In genomic region chr16:1989209-1989825, GRCh38 we compare ENCODE assay signal across 10 cellular contexts. TPM values are rescaled to one million over a fixed set of nuclear protein-coding genes. Genes with fewer than 3 reads are reported as not detected.
DNase-seq lines count a peak whose midpoint lies in the region; ATAC-seq and TF ChIP-seq lines count a peak whose summit lies in the region.
"Had no signal": no experiment of that assay in that cellular context is flagged by ENCODE, and none has a peak within 500 bp of the region (broad histone marks: within the 10 kb centered on the region; RNA-seq: fewer than 3 reads in every experiment).

No MANE protein-coding gene starts in this region.

- H3K4me2 ChIP-seq in H9 (ENCODE audit: insufficient read depth, insufficient read length, low read length), result peak overlapping the region; percentile 33

- TF ChIP-seq CTCF in H9 (conservative IDR thresholded peaks at IDR 0.05), result no peak

- H3K56ac ChIP-seq in H9 (ENCODE audit: insufficient read length, low read depth, low read length), result no peak overlapping the region

- no peak overlapping the region for H2BK20ac ChIP-seq in H9 (ENCODE audit: low read depth, low read length, poor library complexity, severe bottlenecking)

- ATAC-seq in activated T-helper 17 cell treated with anti-CD3 and anti-CD28 coated beads, Interleukin-2, amount 50 U/mL, for 72 hours (replicated peaks), result no peak
- ATAC-seq in natural killer cell treated with Interleukin-12 subunit alpha and Interleukin-12 subunit beta and Interleukin-15 and Interleukin-18, amount 100 ng/mL, for 72 hours, result no peak
- ATAC-seq in HG02870 (IDR thresholded peaks at IDR 0.05; ENCODE audit: unreplicated experiment) (no peak), GM19023 (IDR thresholded peaks at IDR 0.05; ENCODE audit: unreplicated experiment) (no peak)
- ATAC-seq: esophagus mucosa had no signal

- peaks cover 15% of the 10 kb centered on the region; the same call in 1 of the 2 replicates for H3K27me3 ChIP-seq in H9 (ENCODE audit: insufficient read depth, low read length)

- no peak overlapping the region for H3K14ac ChIP-seq in H9 (ENCODE audit: insufficient read depth, low read length)

- H3K4ac ChIP-seq in H9 (ENCODE audit: low read depth, low read length), result no peak overlapping the region

- no peak overlapping the region for H3K18ac ChIP-seq in H9 (ENCODE audit: insufficient read length, low read depth, low read length)

- peaks cover 42% of the 10 kb centered on the region for H3K27me3 Mint-ChIP-seq in H9 (ENCODE audit: low read depth)
- H3K27me3 Mint-ChIP-seq in activated T-helper 17 cell treated with anti-CD3 and anti-CD28 coated beads, Interleukin-2, amount 50 U/mL, for 72 hours, result peaks cover 7% of the 10 kb centered on the region
- no peaks in the 10 kb centered on the region for H3K27me3 Mint-ChIP-seq in natural killer cell treated with Interleukin-12 subunit alpha and Interleukin-12 subunit beta and Interleukin-15 and Interleukin-18, amount 100 ng/mL, for 72 hours

- H4K8ac ChIP-seq in H9 (replicated peaks; ENCODE audit: insufficient read length, low read depth, low read length), result no peak overlapping the region

- no peaks in the 10 kb centered on the region; a peak in 1 of 5 replicates for H3K9me3 Mint-ChIP-seq in H9
- no peaks in the 10 kb centered on the region for H3K9me3 Mint-ChIP-seq in activated T-helper 17 cell treated with anti-CD3 and anti-CD28 coated beads, Interleukin-2, amount 50 U/mL, for 72 hours
- no peaks in the 10 kb centered on the region for H3K9me3 Mint-ChIP-seq in natural killer cell treated with Interleukin-12 subunit alpha and Interleukin-12 subunit beta and Interleukin-15 and Interleukin-18, amount 100 ng/mL, for 72 hours

- WGBS in H9 (ENCODE audit: extremely low coverage, insufficient read length, low lambda C conversion rate), result no CpG with 5 or more reads among the region's 24 CpGs

- H3K36me3 Mint-ChIP-seq in H9 (ENCODE audit: insufficient read depth in 1 of 3, low read depth in 3 of 3), result peaks cover 0 to 20% (median 18%) of the 10 kb centered on the region in 3 experiments; a peak in 6 of 7 replicates
- H3K36me3 Mint-ChIP-seq in activated T-helper 17 cell treated with anti-CD3 and anti-CD28 coated beads, Interleukin-2, amount 50 U/mL, for 72 hours (ENCODE audit: low read depth), result no peaks in the 10 kb centered on the region
- no peaks in the 10 kb centered on the region for H3K36me3 Mint-ChIP-seq in natural killer cell treated with Interleukin-12 subunit alpha and Interleukin-12 subunit beta and Interleukin-15 and Interleukin-18, amount 100 ng/mL, for 72 hours

- no peaks in the 10 kb centered on the region for H3K79me1 ChIP-seq in H9 (ENCODE audit: insufficient read depth, low read depth, low read length, poor library complexity, severe bottlenecking)

- H3K27ac ChIP-seq in H9 (ENCODE audit: insufficient read length, low read depth, low read length), result no peak overlapping the region
- H3K27ac ChIP-seq: thoracic aorta had no signal

- no peak overlapping the region for H3K9ac ChIP-seq in H9 (ENCODE audit: extremely low read depth, insufficient read length, low read length)

- H4K20me1 ChIP-seq in H9 (ENCODE audit: control insufficient read depth, insufficient read depth, insufficient read length), result peaks cover 2% of the 10 kb centered on the region

- H2AFZ ChIP-seq in H9 (ENCODE audit: low read length), result no peak overlapping the region

- H2AK5ac ChIP-seq in H9 (ENCODE audit: insufficient read length, low read length), result no peak overlapping the region

- no peak overlapping the region for H2BK15ac ChIP-seq in H9 (ENCODE audit: low read depth, low read length)

- H3K9me3 ChIP-seq in H9 (ENCODE audit: control insufficient read depth, low read depth, low read length), result no peaks in the 10 kb centered on the region
- H3K9me3 ChIP-seq: thoracic aorta had no signal

- H2BK5ac ChIP-seq in H9 (ENCODE audit: insufficient read length, low read length), result no peak overlapping the region

- H2BK12ac ChIP-seq in H9 (ENCODE audit: insufficient read length, low read depth, low read length), result no peak overlapping the region

- H3K23ac ChIP-seq in H9 (ENCODE audit: insufficient read length, low read depth, low read length), result no peak overlapping the region

- H3K23me2 ChIP-seq in H9 (ENCODE audit: insufficient read length, low read depth, low read length, poor library complexity, severe bottlenecking), result peaks cover 25% of the 10 kb centered on the region

- no peak overlapping the region for H3K27ac Mint-ChIP-seq in H9
- no peak overlapping the region for H3K27ac Mint-ChIP-seq in activated T-helper 17 cell treated with anti-CD3 and anti-CD28 coated beads, Interleukin-2, amount 50 U/mL, for 72 hours
- H3K27ac Mint-ChIP-seq in natural killer cell treated with Interleukin-12 subunit alpha and Interleukin-12 subunit beta and Interleukin-15 and Interleukin-18, amount 100 ng/mL, for 72 hours, result peak overlapping the region; percentile 39 to 69

- H3K4me3 Mint-ChIP-seq in H9, result peak overlapping the region; percentile 65 to 83
- peak overlapping the region; percentile 51 for H3K4me3 Mint-ChIP-seq in activated T-helper 17 cell treated with anti-CD3 and anti-CD28 coated beads, Interleukin-2, amount 50 U/mL, for 72 hours
- H3K4me3 Mint-ChIP-seq in natural killer cell treated with Interleukin-12 subunit alpha and Interleukin-12 subunit beta and Interleukin-15 and Interleukin-18, amount 100 ng/mL, for 72 hours, result peak overlapping the region; percentile 62

- peaks cover 22 to 28% of the 10 kb centered on the region in 2 experiments for H3K4me1 Mint-ChIP-seq in H9
- no peaks in the 10 kb centered on the region for H3K4me1 Mint-ChIP-seq in activated T-helper 17 cell treated with anti-CD3 and anti-CD28 coated beads, Interleukin-2, amount 50 U/mL, for 72 hours
- peaks cover 10 to 32% of the 10 kb centered on the region in 2 donors for H3K4me1 Mint-ChIP-seq in natural killer cell treated with Interleukin-12 subunit alpha and Interleukin-12 subunit beta and Interleukin-15 and Interleukin-18, amount 100 ng/mL, for 72 hours (ENCODE audit: low read depth in 2 of 2)

- H3T11ph ChIP-seq in H9 (ENCODE audit: low read length), result no peak overlapping the region

- H4K5ac ChIP-seq in H9 (ENCODE audit: insufficient read length, low read depth, low read length), result no peak overlapping the region

- no peak overlapping the region for H4K91ac ChIP-seq in H9 (ENCODE audit: insufficient read length, low read depth, low read length)

- H2BK120ac ChIP-seq in H9 (ENCODE audit: low read depth, low read length, poor library complexity, severe bottlenecking), result no peak overlapping the region

- H3K79me2 ChIP-seq in H9 (ENCODE audit: insufficient read depth, low read length), result no peaks in the 10 kb centered on the region; the same call in 1 of the 2 replicates

- H3K4me1 ChIP-seq in H9 (ENCODE audit: insufficient read depth, low read length), result no peaks in the 10 kb centered on the region; the same call in 1 of the 2 replicates

- DNase-seq in NCI-H1417 (lab: John Stamatoyannopoulos, UW) (peak; percentile 52 to 81 (median 73)), NCI-H1417 treated with DMSO at 0.1 percent for 48 hours (lab: John Stamatoyannopoulos, UW) (no peak), H9 (peak; percentile 60), ureter (ENCODE audit: low spot score) (no peak)
- DNase-seq in natural killer cell treated with Interleukin-12 subunit alpha and Interleukin-12 subunit beta and Interleukin-15 and Interleukin-18, amount 100 ng/mL, for 72 hours (ENCODE audit: low spot score), result no peak

RNA-seq across cellular contexts. Expression of gene SYNGR3, which starts 0.5 kb away (rescaled TPM):
- 11.9 and 12.1 TPM in 2 replicates for total RNA-seq in H9 (2021)
- total RNA-seq in activated T-helper 17 cell treated with anti-CD3 and anti-CD28 coated beads, Interleukin-2, amount 50 U/mL, for 72 hours, result 1 to 10 TPM; 5.9 to 7.9 TPM
- 10 to 100 TPM; 21.3 to 43.6 TPM for total RNA-seq in natural killer cell treated with Interleukin-12 subunit alpha and Interleukin-12 subunit beta and Interleukin-15 and Interleukin-18, amount 100 ng/mL, for 72 hours
- 0.86 TPM for total RNA-seq in ureter

RNA-seq across cellular contexts. Expression of gene GFER, which starts 5.3 kb away (rescaled TPM):
- 49.1 and 50.4 TPM in 2 replicates for total RNA-seq in H9 (2021)
- total RNA-seq in activated T-helper 17 cell treated with anti-CD3 and anti-CD28 coated beads, Interleukin-2, amount 50 U/mL, for 72 hours, result 10 to 100 TPM; 12.4 to 28.5 TPM
- total RNA-seq in natural killer cell treated with Interleukin-12 subunit alpha and Interleukin-12 subunit beta and Interleukin-15 and Interleukin-18, amount 100 ng/mL, for 72 hours, result 10 to 100 TPM; 31.9 to 41.7 TPM
- 16.5 TPM for total RNA-seq in ureter

RNA-seq across cellular contexts. Expression of gene NOXO1, which starts 8.0 kb away (rescaled TPM):
- total RNA-seq in H9 (2021) (1.3 and 1.7 TPM in 2 replicates), ureter (0.65 TPM)
- 1 to 10 TPM in 1 of 2 donors, not detected in 1; 1.0 TPM for total RNA-seq in activated T-helper 17 cell treated with anti-CD3 and anti-CD28 coated beads, Interleukin-2, amount 50 U/mL, for 72 hours
- not detected for total RNA-seq in natural killer cell treated with Interleukin-12 subunit alpha and Interleukin-12 subunit beta and Interleukin-15 and Interleukin-18, amount 100 ng/mL, for 72 hours
- total RNA-seq: thoracic aorta had no signal

RNA-seq across cellular contexts. Expression of gene TBL3, which starts 17.5 kb away (rescaled TPM):
- 53.3 and 54.0 TPM in 2 replicates for total RNA-seq in H9 (2021)
- 10 to 100 TPM; 23.0 to 37.3 TPM for total RNA-seq in activated T-helper 17 cell treated with anti-CD3 and anti-CD28 coated beads, Interleukin-2, amount 50 U/mL, for 72 hours
- total RNA-seq in natural killer cell treated with Interleukin-12 subunit alpha and Interleukin-12 subunit beta and Interleukin-15 and Interleukin-18, amount 100 ng/mL, for 72 hours, result 10 to 100 TPM; 39.3 to 78.3 TPM
- 37.0 TPM for total RNA-seq in ureter

RNA-seq across cellular contexts. Expression of gene ZNF598, which starts 20.3 kb away (rescaled TPM):
- 64.2 and 70.9 TPM in 2 replicates for total RNA-seq in H9 (2021)
- 10 to 100 TPM; 41.2 to 79.6 TPM for total RNA-seq in activated T-helper 17 cell treated with anti-CD3 and anti-CD28 coated beads, Interleukin-2, amount 50 U/mL, for 72 hours
- 100 to 1,000 TPM in 1 of 2 donors, 10 to 100 TPM in 1; 83.1 to 163 TPM for total RNA-seq in natural killer cell treated with Interleukin-12 subunit alpha and Interleukin-12 subunit beta and Interleukin-15 and Interleukin-18, amount 100 ng/mL, for 72 hours
- total RNA-seq in ureter, result 46.4 TPM

Comparison
In these comparisons a context has a peak if more than half of its experiments do, and no peak if none do; other contexts are left out.
1. DNase-seq: peak in NCI-H1417 (3 of 3) and H9 (single experiment); none in NCI-H1417 treated with DMSO at 0.1 percent for 48 hours (single experiment), natural killer cell treated with Interleukin-12 subunit alpha and Interleukin-12 subunit beta and Interleukin-15 and Interleukin-18, amount 100 ng/mL, for 72 hours (single experiment) and ureter (single experiment).
2. H3K27ac Mint-ChIP-seq: peak in natural killer cell treated with Interleukin-12 subunit alpha and Interleukin-12 subunit beta and Interleukin-15 and Interleukin-18, amount 100 ng/mL, for 72 hours (2 of 2); none in H9 (0 of 3) and activated T-helper 17 cell treated with anti-CD3 and anti-CD28 coated beads, Interleukin-2, amount 50 U/mL, for 72 hours (single experiment).
3. Peak in every context shown above with its lines, with median percentiles within 50 percentile points of each other: H3K4me3 Mint-ChIP-seq.